In the genomic region with DNA sequence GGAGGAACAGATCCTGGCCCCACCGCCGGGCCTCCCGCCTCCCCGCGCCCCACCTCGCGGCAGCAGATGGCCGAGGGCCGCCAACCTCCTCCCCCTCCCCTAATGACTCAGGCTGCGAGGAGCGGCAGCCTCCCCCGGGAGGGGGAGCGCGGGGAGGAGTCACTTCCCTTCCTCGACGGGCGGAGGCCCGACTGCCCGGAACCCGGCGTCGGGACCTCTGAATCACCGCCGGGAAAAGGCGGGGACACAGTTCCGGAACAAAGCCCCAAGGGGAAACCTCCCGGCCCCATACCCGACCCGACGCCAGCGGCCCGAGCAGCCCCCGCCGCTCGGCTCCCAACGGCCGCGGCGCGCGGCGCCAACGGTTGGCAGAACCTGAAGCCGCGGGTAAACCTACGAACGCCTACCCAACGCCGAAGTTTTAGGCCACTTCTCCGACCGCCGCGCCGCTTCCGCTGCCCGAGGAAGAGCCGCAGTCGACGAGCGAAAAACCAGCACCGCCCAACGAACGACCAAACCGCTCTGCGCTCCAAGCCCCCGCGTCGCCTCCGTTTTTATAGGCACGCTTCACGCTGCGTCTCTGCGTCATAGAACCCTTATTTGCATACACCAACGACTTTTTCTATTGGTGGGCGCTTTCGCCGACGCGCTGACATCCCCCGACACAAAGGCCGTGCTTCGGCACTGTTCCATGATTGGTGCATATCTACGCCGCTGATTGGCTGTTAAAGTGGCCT, we compare ENCODE assay signal across 1 cellular context.
A peak's percentile ranks its signal among the peaks of the same experiment; 100 is the strongest.
TF ChIP-seq lines count a peak whose summit lies in the region.

No MANE protein-coding gene starts in this region.

TF ChIP-seq in HepG2, 621 proteins besides CTCF, POLR2A, EP300 and RAD21 (continued from another document and continues in another):
- peak; percentile 73; the same call in 1 of the 2 replicates for TF ChIP-seq KMT2B (CRISPR knock-in tag; IDR thresholded peaks at IDR 0.05)
- TF ChIP-seq, protein P1, sequence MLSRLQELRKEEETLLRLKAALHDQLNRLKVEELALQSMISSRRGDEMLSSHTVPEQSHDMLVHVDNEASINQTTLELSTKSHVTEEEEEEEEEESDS (CRISPR knock-in tag; IDR thresholded peaks at IDR 0.05; ENCODE audit: borderline replicate concordance): no peak
- TF ChIP-seq ZNF562 (CRISPR knock-in tag; IDR thresholded peaks at IDR 0.05; ENCODE audit: borderline replicate concordance): 0 out of 2 replicates have a peak, but pooled peaks have one; percentile 55
- TF ChIP-seq, protein P2, sequence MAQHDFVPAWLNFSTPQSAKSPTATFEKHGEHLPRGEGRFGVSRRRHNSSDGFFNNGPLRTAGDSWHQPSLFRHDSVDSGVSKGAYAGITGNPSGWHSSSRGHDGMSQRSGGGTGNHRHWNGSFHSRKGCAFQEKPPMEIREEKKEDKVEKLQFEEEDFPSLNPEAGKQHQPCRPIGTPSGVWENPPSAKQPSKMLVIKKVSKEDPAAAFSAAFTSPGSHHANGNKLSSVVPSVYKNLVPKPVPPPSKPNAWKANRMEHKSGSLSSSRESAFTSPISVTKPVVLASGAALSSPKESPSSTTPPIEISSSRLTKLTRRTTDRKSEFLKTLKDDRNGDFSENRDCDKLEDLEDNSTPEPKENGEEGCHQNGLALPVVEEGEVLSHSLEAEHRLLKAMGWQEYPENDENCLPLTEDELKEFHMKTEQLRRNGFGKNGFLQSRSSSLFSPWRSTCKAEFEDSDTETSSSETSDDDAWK (CRISPR knock-in tag; IDR thresholded peaks at IDR 0.05): no peak
- no peak; the same call in 1 of the 2 replicates for TF ChIP-seq ZNF569 (CRISPR knock-in tag; IDR thresholded peaks at IDR 0.05; ENCODE audit: borderline replicate concordance)
- TF ChIP-seq, protein P3, sequence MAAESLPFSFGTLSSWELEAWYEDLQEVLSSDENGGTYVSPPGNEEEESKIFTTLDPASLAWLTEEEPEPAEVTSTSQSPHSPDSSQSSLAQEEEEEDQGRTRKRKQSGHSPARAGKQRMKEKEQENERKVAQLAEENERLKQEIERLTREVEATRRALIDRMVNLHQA (CRISPR knock-in tag; IDR thresholded peaks at IDR 0.05): peak; percentile 82; the same call in 1 of the 2 replicates
- peak; percentile 66; the same call in 1 of the 2 replicates for TF ChIP-seq ZNF317 (CRISPR knock-in tag; IDR thresholded peaks at IDR 0.05)
- no peak for TF ChIP-seq SMC3 (IDR thresholded peaks at IDR 0.05; ENCODE audit: low read length)
- TF ChIP-seq FOSL2 (CRISPR knock-in tag; IDR thresholded peaks at IDR 0.05): peak; percentile 87
- no peak for TF ChIP-seq ZNF646 (CRISPR knock-in tag; IDR thresholded peaks at IDR 0.05)
- no peak for TF ChIP-seq ZNF326 (CRISPR knock-in tag; IDR thresholded peaks at IDR 0.05; ENCODE audit: borderline replicate concordance)
- peak; percentile 100 for TF ChIP-seq RBFOX2 (IDR thresholded peaks at IDR 0.05; ENCODE audit: low read depth, low read length)
- no peak for TF ChIP-seq MTA3 (CRISPR knock-in tag; IDR thresholded peaks at IDR 0.05)
- no peak for TF ChIP-seq SCMH1 (CRISPR knock-in tag; IDR thresholded peaks at IDR 0.05; ENCODE audit: borderline replicate concordance)
- no peak for TF ChIP-seq SMAD1 (CRISPR knock-in tag; IDR thresholded peaks at IDR 0.05; ENCODE audit: borderline replicate concordance, low read depth)
- peak; percentile 94 for TF ChIP-seq ZNF441 (CRISPR knock-in tag; IDR thresholded peaks at IDR 0.05; ENCODE audit: borderline replicate concordance)
- TF ChIP-seq AHDC1 (CRISPR knock-in tag; IDR thresholded peaks at IDR 0.05; ENCODE audit: borderline replicate concordance): no peak; the same call in 1 of the 2 replicates
- TF ChIP-seq IRX3 (CRISPR knock-in tag; IDR thresholded peaks at IDR 0.05; ENCODE audit: borderline replicate concordance, low read depth): no peak; the same call in 1 of the 2 replicates
- TF ChIP-seq PATZ1 (CRISPR knock-in tag; IDR thresholded peaks at IDR 0.05): peak; percentile 74
- TF ChIP-seq ZNF530 (CRISPR knock-in tag; IDR thresholded peaks at IDR 0.05; ENCODE audit: low read depth): no peak; the same call in 1 of the 2 replicates
- TF ChIP-seq, protein P4, sequence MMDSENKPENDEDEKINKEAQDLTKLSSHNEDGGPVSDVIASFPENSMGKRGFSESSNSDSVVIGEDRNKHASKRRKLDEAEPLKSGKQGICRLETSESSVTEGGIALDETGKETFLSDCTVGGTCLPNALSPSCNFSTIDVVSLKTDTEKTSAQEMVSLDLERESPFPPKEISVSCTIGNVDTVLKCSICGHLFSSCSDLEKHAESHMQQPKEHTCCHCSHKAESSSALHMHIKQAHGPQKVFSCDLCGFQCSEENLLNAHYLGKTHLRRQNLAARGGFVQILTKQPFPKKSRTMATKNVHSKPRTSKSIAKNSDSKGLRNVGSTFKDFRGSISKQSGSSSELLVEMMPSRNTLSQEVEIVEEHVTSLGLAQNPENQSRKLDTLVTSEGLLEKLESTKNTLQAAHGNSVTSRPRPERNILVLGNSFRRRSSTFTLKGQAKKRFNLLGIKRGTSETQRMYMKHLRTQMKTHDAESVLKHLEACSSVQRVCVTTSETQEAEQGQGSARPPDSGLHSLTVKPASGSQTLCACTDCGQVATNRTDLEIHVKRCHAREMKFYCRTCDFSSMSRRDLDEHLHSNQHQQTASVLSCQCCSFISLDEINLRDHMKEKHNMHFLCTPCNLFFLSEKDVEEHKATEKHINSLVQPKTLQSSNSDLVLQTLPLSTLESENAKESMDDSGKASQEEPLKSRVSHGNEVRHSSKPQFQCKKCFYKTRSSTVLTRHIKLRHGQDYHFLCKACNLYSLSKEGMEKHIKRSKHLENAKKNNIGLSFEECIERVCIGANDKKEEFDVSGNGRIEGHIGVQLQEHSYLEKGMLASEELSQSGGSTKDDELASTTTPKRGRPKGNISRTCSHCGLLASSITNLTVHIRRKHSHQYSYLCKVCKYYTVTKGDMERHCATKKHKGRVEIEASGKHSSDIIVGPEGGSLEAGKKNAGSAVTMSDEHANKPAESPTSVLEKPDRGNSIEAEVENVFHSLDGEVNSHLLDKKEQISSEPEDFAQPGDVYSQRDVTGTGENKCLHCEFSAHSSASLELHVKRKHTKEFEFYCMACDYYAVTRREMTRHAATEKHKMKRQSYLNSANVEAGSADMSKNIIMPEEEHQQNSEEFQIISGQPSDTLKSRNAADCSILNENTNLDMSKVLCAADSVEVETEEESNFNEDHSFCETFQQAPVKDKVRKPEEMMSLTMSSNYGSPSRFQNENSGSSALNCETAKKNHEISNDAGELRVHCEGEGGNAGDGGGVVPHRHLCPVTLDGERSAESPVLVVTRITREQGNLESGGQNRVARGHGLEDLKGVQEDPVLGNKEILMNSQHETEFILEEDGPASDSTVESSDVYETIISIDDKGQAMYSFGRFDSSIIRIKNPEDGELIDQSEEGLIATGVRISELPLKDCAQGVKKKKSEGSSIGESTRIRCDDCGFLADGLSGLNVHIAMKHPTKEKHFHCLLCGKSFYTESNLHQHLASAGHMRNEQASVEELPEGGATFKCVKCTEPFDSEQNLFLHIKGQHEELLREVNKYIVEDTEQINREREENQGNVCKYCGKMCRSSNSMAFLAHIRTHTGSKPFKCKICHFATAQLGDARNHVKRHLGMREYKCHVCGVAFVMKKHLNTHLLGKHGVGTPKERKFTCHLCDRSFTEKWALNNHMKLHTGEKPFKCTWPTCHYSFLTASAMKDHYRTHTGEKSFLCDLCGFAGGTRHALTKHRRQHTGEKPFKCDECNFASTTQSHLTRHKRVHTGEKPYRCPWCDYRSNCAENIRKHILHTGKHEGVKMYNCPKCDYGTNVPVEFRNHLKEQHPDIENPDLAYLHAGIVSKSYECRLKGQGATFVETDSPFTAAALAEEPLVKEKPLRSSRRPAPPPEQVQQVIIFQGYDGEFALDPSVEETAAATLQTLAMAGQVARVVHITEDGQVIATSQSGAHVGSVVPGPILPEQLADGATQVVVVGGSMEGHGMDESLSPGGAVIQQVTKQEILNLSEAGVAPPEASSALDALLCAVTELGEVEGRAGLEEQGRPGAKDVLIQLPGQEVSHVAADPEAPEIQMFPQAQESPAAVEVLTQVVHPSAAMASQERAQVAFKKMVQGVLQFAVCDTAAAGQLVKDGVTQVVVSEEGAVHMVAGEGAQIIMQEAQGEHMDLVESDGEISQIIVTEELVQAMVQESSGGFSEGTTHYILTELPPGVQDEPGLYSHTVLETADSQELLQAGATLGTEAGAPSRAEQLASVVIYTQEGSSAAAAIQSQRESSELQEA (CRISPR knock-in tag; IDR thresholded peaks at IDR 0.05; ENCODE audit: not compliant biosample characterization): peak; percentile 97
- TF ChIP-seq KDM1A (CRISPR knock-in tag; IDR thresholded peaks at IDR 0.05): no peak
